1 cellular context compared by ENCODE assay signal in genomic region chr4:83149885-83150562, GRCh38.
TF ChIP-seq lines count a peak whose summit lies in the region.

No MANE protein-coding gene starts in this region.

TF ChIP-seq in GM23338, 12 proteins besides CTCF, POLR2A, EP300 and RAD21 (continued from another document):
- TF ChIP-seq ETS1 (IDR thresholded peaks at IDR 0.05) (no peak), EZH2 (IDR thresholded peaks at IDR 0.05; ENCODE audit: low read depth, unreplicated experiment) (no peak), ZNF114 (CRISPR knock-in tag; IDR thresholded peaks at IDR 0.05) (no peak), STAT1 (IDR thresholded peaks at IDR 0.05; ENCODE audit: unreplicated experiment) (no peak), JUNB (IDR thresholded peaks at IDR 0.05; ENCODE audit: unreplicated experiment) (no peak), ZNF462 (CRISPR knock-in tag; IDR thresholded peaks at IDR 0.05) (no peak), POLR2AphosphoS5 (IDR thresholded peaks at IDR 0.05; ENCODE audit: low read depth) (no peak)
TF ChIP-seq in GM23338: peak in this region for 0.
